ENCODE assay signal across 8 cellular contexts in the genomic region with DNA sequence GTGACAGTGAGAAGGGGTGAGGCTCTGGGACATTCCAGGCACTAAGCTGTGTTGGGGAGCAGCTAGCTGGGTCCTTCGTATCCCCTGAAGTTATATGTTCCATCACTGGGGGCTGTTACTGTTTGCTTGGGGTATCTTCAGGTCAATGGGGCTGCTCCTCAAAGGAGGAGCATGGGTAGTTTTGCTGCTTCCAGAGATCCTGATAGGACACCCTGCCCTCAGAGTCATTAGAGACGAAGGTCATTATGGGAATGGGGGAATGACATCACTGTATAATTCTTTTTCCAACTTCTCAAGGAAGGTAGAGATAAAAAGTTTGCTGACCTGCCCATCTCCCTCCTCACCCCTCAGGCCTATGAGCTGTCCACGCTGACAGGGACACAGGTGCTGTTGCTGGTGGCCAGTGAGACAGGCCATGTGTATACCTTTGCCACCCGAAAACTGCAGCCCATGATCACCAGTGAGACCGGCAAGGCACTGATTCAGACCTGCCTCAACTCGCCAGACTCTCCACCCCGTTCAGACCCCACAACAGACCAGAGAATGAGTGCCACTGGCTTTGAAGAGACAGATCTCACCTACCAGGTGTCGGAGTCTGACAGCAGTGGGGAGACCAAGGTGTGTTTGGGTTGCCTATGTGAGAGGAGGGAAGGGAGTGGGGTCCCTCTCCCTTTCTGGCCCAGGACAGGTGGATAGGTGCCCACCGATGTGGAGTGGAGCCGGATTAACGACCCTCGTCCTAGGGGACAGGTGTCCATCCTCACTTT. TPM values are rescaled to one million over a fixed set of nuclear protein-coding genes. Genes with fewer than 3 reads are reported as not detected.
A peak's percentile ranks its signal among the peaks of the same experiment; 100 is the strongest.
DNase-seq lines count a peak whose midpoint lies in the region; ATAC-seq, FAIRE-seq and TF ChIP-seq lines count a peak whose summit lies in the region.

No MANE protein-coding gene starts in this region.

- no peak for ATAC-seq in GM21360 (IDR thresholded peaks at IDR 0.05; ENCODE audit: unreplicated experiment)

- H3K4me1 Mint-ChIP-seq in progenitor cell of endocrine pancreas (ENCODE audit: low read depth), result peaks cover 31% of the 10 kb centered on the region

- BruUV-seq in endothelial cell of umbilical vein (replicated peaks; lab: Mats Ljungman, UMichigan), result TSS peak; percentile 55

- peak overlapping the region; percentile 83 for H3K4me3 Mint-ChIP-seq in progenitor cell of endocrine pancreas (ENCODE audit: low read depth)

- TF ChIP-seq CTCF in Peyer's patch (IDR thresholded peaks at IDR 0.05) (no peak), endothelial cell of umbilical vein (IDR thresholded peaks at IDR 0.05; ENCODE audit: extremely low read depth in 1 of 2, insufficient read depth in 1 of 2, low read depth in 1 of 2, low read length in 2 of 2) (no peak), progenitor cell of endocrine pancreas (IDR thresholded peaks at IDR 0.05; ENCODE audit: unreplicated experiment) (no peak)

- peaks cover 2% of the 10 kb centered on the region for H4K20me1 ChIP-seq in endothelial cell of umbilical vein (replicated peaks; ENCODE audit: control insufficient read depth, extremely low read depth, insufficient read depth, low read length)

- peak overlapping the region; percentile 93 to 99 (median 98) for H3K27ac ChIP-seq in Peyer's patch
- peak overlapping the region; percentile 76 for H3K27ac ChIP-seq in endothelial cell of umbilical vein (ENCODE audit: insufficient read depth, low read depth, low read length)

- TF ChIP-seq POLR2A in Peyer's patch (IDR thresholded peaks at IDR 0.05), result no peak
- no peak for TF ChIP-seq POLR2A in endothelial cell of umbilical vein (IDR thresholded peaks at IDR 0.05; ENCODE audit: low read depth, low read length)

- DNase-seq in EH (ENCODE audit: low read depth) (peak; percentile 29), Peyer's patch (peak in 1 of 3 donors; percentile 18), endothelial cell of umbilical vein (ENCODE audit: low read depth, low spot score) (no peak), progenitor cell of endocrine pancreas (ENCODE audit: low spot score, unreplicated experiment) (no peak), NCI-H1092 (lab: John Stamatoyannopoulos, UW) (no peak), RCC 7860 (ENCODE audit: low spot score) (no peak), KBM-7 (no peak)

- H3K9me3 Mint-ChIP-seq in progenitor cell of endocrine pancreas (ENCODE audit: low read depth), result no peaks in the 10 kb centered on the region

- no peak for FAIRE-seq in endothelial cell of umbilical vein (lab: Jason Lieb, UNC)
- FAIRE-seq in RCC 7860 (lab: Jason Lieb, UNC), result no peak

- H3K27ac Mint-ChIP-seq in progenitor cell of endocrine pancreas, result peak overlapping the region; percentile 92

- H3K9me1 ChIP-seq in endothelial cell of umbilical vein (replicated peaks; ENCODE audit: control insufficient read depth, extremely low read depth, insufficient read depth, low read length), result no peaks in the 10 kb centered on the region

- peaks cover 4% of the 10 kb centered on the region for H3K36me3 Mint-ChIP-seq in progenitor cell of endocrine pancreas (ENCODE audit: insufficient read depth)

- in situ Hi-C loops in KBM-7 (cut with MboI; ENCODE audit: low pct_unique_long_range_greater_than_20kb, low sequenced_read_pairs), result no loop called here

- dilution Hi-C loops in endothelial cell of umbilical vein (cut with MboI; ENCODE audit: extremely low pct_ligation_motif_present, low sequenced_read_pairs), result no loop called here

- peak overlapping the region; percentile 14 for H3K9ac ChIP-seq in endothelial cell of umbilical vein (replicated peaks; ENCODE audit: extremely low read depth, insufficient read depth, low read length)

- intact Hi-C loops in endothelial cell of umbilical vein (cut with micrococcal nuclease), result loop anchor here (1.0 to 5.0 kb wide), 5 partner anchors 56 to 427 kb away; a partner anchor contains a TSS

- H3K9me3 ChIP-seq in Peyer's patch (no peaks in the 10 kb centered on the region), endothelial cell of umbilical vein (replicated peaks; ENCODE audit: control insufficient read depth, insufficient read depth, low read length) (no peaks in the 10 kb centered on the region)

- H3K36me3 ChIP-seq in Peyer's patch (peaks cover 0 to 33% (median 0%) of the 10 kb centered on the region in 3 donors), endothelial cell of umbilical vein (ENCODE audit: control insufficient read depth in 2 of 2, extremely low read depth in 1 of 2, insufficient read depth in 2 of 2, low read length in 2 of 2) (peaks cover 9 to 22% of the 10 kb centered on the region in 2 experiments)

- no peak overlapping the region for H2AFZ ChIP-seq in endothelial cell of umbilical vein (ENCODE audit: low read depth, low read length)

- H3K27me3 ChIP-seq in Peyer's patch, result no peaks in the 10 kb centered on the region
- no peaks in the 10 kb centered on the region for H3K27me3 ChIP-seq in endothelial cell of umbilical vein (ENCODE audit: control insufficient read depth in 2 of 2, insufficient read depth in 2 of 2, low read length in 2 of 2)

- no peaks in the 10 kb centered on the region for H3K27me3 Mint-ChIP-seq in progenitor cell of endocrine pancreas

- CTCF ChIA-PET in endothelial cell of umbilical vein (lab: Charles Lee), result interaction anchor here (0.7 to 3.6 kb wide), 4 partner anchors 30 to 196 kb away, joined by 3 to 17 read pairs (median 3); a partner anchor contains a TSS

- H3K79me2 ChIP-seq in endothelial cell of umbilical vein (ENCODE audit: control insufficient read depth, insufficient read depth, low read length), result peaks cover 40% of the 10 kb centered on the region

- POLR2A ChIA-PET in endothelial cell of umbilical vein (lab: Charles Lee), result no interaction called here

- H3K4me1 ChIP-seq in Peyer's patch, result peaks cover 5 to 29% (median 13%) of the 10 kb centered on the region in 4 donors
- H3K4me1 ChIP-seq in endothelial cell of umbilical vein (ENCODE audit: control insufficient read depth, extremely low read depth, insufficient read depth, low read length), result peaks cover 25% of the 10 kb centered on the region

- H3K4me3 ChIP-seq in Peyer's patch (peak overlapping the region; percentile 33 to 98 (median 69)), endothelial cell of umbilical vein (replicated peaks in 1 of 3; ENCODE audit: insufficient read depth in 1 of 3, low read depth in 1 of 3, low read length in 3 of 3) (peak overlapping the region in 2 of 3 experiments; percentile 41 to 58)

- H3K4me2 ChIP-seq in endothelial cell of umbilical vein (ENCODE audit: insufficient read depth, low read length), result peak overlapping the region; percentile 79

TF ChIP-seq in endothelial cell of umbilical vein, 7 proteins besides CTCF, POLR2A, EP300 and RAD21:
- TF ChIP-seq EZH2 (IDR thresholded peaks at IDR 0.05; ENCODE audit: borderline replicate concordance, low read depth, low read length, severe bottlenecking), result no peak
- TF ChIP-seq, protein P1, sequence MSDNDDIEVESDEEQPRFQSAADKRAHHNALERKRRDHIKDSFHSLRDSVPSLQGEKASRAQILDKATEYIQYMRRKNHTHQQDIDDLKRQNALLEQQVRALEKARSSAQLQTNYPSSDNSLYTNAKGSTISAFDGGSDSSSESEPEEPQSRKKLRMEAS (IDR thresholded peaks at IDR 0.05; ENCODE audit: insufficient read depth, insufficient read length), result no peak
- no peak for TF ChIP-seq MYC (IDR thresholded peaks at IDR 0.05; ENCODE audit: low read depth, low read length)
- no peak for TF ChIP-seq GATA2 (IDR thresholded peaks at IDR 0.05; ENCODE audit: insufficient read depth, insufficient read length, low read depth, low read length)
- TF ChIP-seq JUN (IDR thresholded peaks at IDR 0.05; ENCODE audit: borderline replicate concordance, insufficient read depth, insufficient read length, low read depth), result no peak
- TF ChIP-seq POLR2AphosphoS5 (IDR thresholded peaks at IDR 0.05; ENCODE audit: insufficient read depth, low read depth, low read length), result no peak
- TF ChIP-seq FOS (IDR thresholded peaks at IDR 0.05; ENCODE audit: borderline replicate concordance, insufficient read depth, low read length), result no peak

RNA-seq across cellular contexts. Expression of a gene that starts 2.6 kb away (rescaled TPM):
- total RNA-seq in Peyer's patch, result 10 to 100 TPM; 23.1 to 29.7 (median 26.4) TPM
- 34.4 and 36.2 TPM in 2 replicates for total RNA-seq in endothelial cell of umbilical vein
- 55.8 and 61.5 TPM in 2 replicates for polyA plus RNA-seq in endothelial cell of umbilical vein
- 37.8 and 42.6 TPM in 2 replicates for polyA plus RNA-seq in endothelial cell of umbilical vein (2011; cell fraction: cytosol; rRNA removed)
- polyA plus RNA-seq in endothelial cell of umbilical vein (2011; cell fraction: nucleus; rRNA removed), result 47.5 and 47.9 TPM in 2 replicates
- polyA plus RNA-seq in endothelial cell of umbilical vein (2012), result 21.5 and 25.2 TPM in 2 replicates
- polyA minus RNA-seq in endothelial cell of umbilical vein, result 37.6 and 53.2 TPM in 2 replicates
- 26.0 TPM for polyA minus RNA-seq in endothelial cell of umbilical vein (2011; cell fraction: cytosol; rRNA and poly(A)+ RNA removed)
- polyA minus RNA-seq in endothelial cell of umbilical vein (2011; cell fraction: nucleus; rRNA and poly(A)+ RNA removed), result 15.8 and 19.1 TPM in 2 replicates
- 29.1 and 30.3 TPM in 2 replicates for total RNA-seq in progenitor cell of endocrine pancreas

RNA-seq across cellular contexts. Expression of a gene that starts 8.3 kb away (rescaled TPM):
- total RNA-seq in Peyer's patch (100 to 1,000 TPM in 1 of 4 donors, 10 to 100 TPM in 3; 55.5 to 114 (median 85.5) TPM), endothelial cell of umbilical vein (43.9 and 46.0 TPM in 2 replicates), progenitor cell of endocrine pancreas (57.0 and 61.1 TPM in 2 replicates)
- 36.5 and 38.7 TPM in 2 replicates for polyA plus RNA-seq in endothelial cell of umbilical vein
- 13.9 and 16.1 TPM in 2 replicates for polyA plus RNA-seq in endothelial cell of umbilical vein (2011; cell fraction: cytosol; rRNA removed)
- polyA plus RNA-seq in endothelial cell of umbilical vein (2011; cell fraction: nucleus; rRNA removed), result 209 and 248 TPM in 2 replicates
- polyA plus RNA-seq in endothelial cell of umbilical vein (2012), result 15.4 and 24.4 TPM in 2 replicates
- polyA minus RNA-seq in endothelial cell of umbilical vein, result 48.9 and 51.7 TPM in 2 replicates
- 10.0 TPM for polyA minus RNA-seq in endothelial cell of umbilical vein (2011; cell fraction: cytosol; rRNA and poly(A)+ RNA removed)
- 59.2 and 76.5 TPM in 2 replicates for polyA minus RNA-seq in endothelial cell of umbilical vein (2011; cell fraction: nucleus; rRNA and poly(A)+ RNA removed)

RNA-seq across cellular contexts. Expression of a gene that starts 55.6 kb away (rescaled TPM):
- 100 to 1,000 TPM; 138 to 304 (median 176) TPM for total RNA-seq in Peyer's patch
- 34.3 and 37.7 TPM in 2 replicates for total RNA-seq in endothelial cell of umbilical vein
- 120 and 131 TPM in 2 replicates for polyA plus RNA-seq in endothelial cell of umbilical vein
- 65.8 and 81.7 TPM in 2 replicates for polyA plus RNA-seq in endothelial cell of umbilical vein (2011; cell fraction: cytosol; rRNA removed)
- polyA plus RNA-seq in endothelial cell of umbilical vein (2011; cell fraction: nucleus; rRNA removed), result 22.2 and 25.2 TPM in 2 replicates
- 30.6 and 50.9 TPM in 2 replicates for polyA plus RNA-seq in endothelial cell of umbilical vein (2012)
- 17.8 and 20.9 TPM in 2 replicates for polyA minus RNA-seq in endothelial cell of umbilical vein
- polyA minus RNA-seq in endothelial cell of umbilical vein (2011; cell fraction: cytosol; rRNA and poly(A)+ RNA removed), result 58.5 TPM
- 5.5 and 6.8 TPM in 2 replicates for polyA minus RNA-seq in endothelial cell of umbilical vein (2011; cell fraction: nucleus; rRNA and poly(A)+ RNA removed)
- total RNA-seq in progenitor cell of endocrine pancreas, result 33.9 and 39.0 TPM in 2 replicates
